Comparison of ENCODE assay signal across 21 cellular contexts in genomic region chr10:95604630-95605029, GRCh38. TPM values are rescaled to one million over a fixed set of nuclear protein-coding genes. Genes with fewer than 3 reads are reported as not detected.
DNase-seq lines count a peak whose midpoint lies in the region; ATAC-seq and TF ChIP-seq lines count a peak whose summit lies in the region.
"Had no signal": no experiment of that assay in that cellular context is flagged by ENCODE, and none has a peak within 500 bp of the region (broad histone marks: within the 10 kb centered on the region; RNA-seq: fewer than 3 reads in every experiment).

No MANE protein-coding gene starts in this region.

- H4K5ac ChIP-seq in H9 (ENCODE audit: insufficient read length, low read depth, low read length) = no peak overlapping the region

- H3K27me3 Mint-ChIP-seq in H9 (ENCODE audit: low read depth) (no peaks in the 10 kb centered on the region), endodermal cell (ENCODE audit: insufficient read depth) (no peaks in the 10 kb centered on the region), T-cell (no peaks in the 10 kb centered on the region)
- H3K27me3 Mint-ChIP-seq: activated naive CD8-positive, alpha-beta T cell treated with anti-CD3 and anti-CD28 coated beads, Interleukin-2, amount 10 ng/mL, durations not matched to agents 7 days and 5 days; CD4-positive, alpha-beta memory T cell had no signal

- H3K23me2 ChIP-seq in H9 (ENCODE audit: insufficient read length, low read depth, low read length, poor library complexity, severe bottlenecking) = no peaks in the 10 kb centered on the region

- no peak overlapping the region for H2AFZ ChIP-seq in H9 (ENCODE audit: low read length)

- peak overlapping the region in 2 of 3 experiments; percentile 61 to 90; a peak in 4 of 7 replicates for H3K27ac Mint-ChIP-seq in H9
- no peak overlapping the region for H3K27ac Mint-ChIP-seq in endodermal cell
- H3K27ac Mint-ChIP-seq in T-cell = peak overlapping the region in 1 of 2 donors; percentile 25
- H3K27ac Mint-ChIP-seq: activated T-helper 2 cell treated with anti-CD3 and anti-CD28 coated beads, Interferon-gamma antibody, Interleukin-2, Interleukin-4, amounts not matched to agents 10 μg/mL and 5 μg/mL and 100 μg/mL, durations not matched to agents 14 hours and 24 hours and 36 hours had no signal

- no peak overlapping the region for H3K4me2 ChIP-seq in H9 (ENCODE audit: insufficient read depth, insufficient read length, low read length)

- CTCF ChIA-PET in T-cell (lab: Charles Lee) = interaction anchor here (0.7 to 2.2 kb wide), 4 partner anchors 159 to 239 kb away, joined by 3 to 11 read pairs (median 6); no protein-coding TSS in a partner anchor
- CTCF ChIA-PET in A673 (lab: Charles Lee) = no interaction called here

- no peak overlapping the region for H2BK5ac ChIP-seq in H9 (ENCODE audit: insufficient read length, low read length)

- no peak for TF ChIP-seq EP300 in stomach (IDR thresholded peaks at IDR 0.05)

- peaks cover 13 to 20% of the 10 kb centered on the region in 2 experiments for H3K4me1 Mint-ChIP-seq in H9
- peaks cover 6% of the 10 kb centered on the region for H3K4me1 Mint-ChIP-seq in endodermal cell
- H3K4me1 Mint-ChIP-seq in T-cell = no peaks in the 10 kb centered on the region
- H3K4me1 Mint-ChIP-seq: activated naive CD8-positive, alpha-beta T cell treated with anti-CD3 and anti-CD28 coated beads, Interleukin-2, amount 10 ng/mL, durations not matched to agents 7 days and 5 days had no signal

- TF ChIP-seq CTCF in H9 (conservative IDR thresholded peaks at IDR 0.05) (peak; percentile 23; the same call in 1 of the 3 replicates), endodermal cell (conservative IDR thresholded peaks at IDR 0.05) (peak; percentile 33), lung (IDR thresholded peaks at IDR 0.05; ENCODE audit: control extremely low read depth, extremely low read depth) (no peak), stomach (IDR thresholded peaks at IDR 0.05) (no peak), A673 (conservative IDR thresholded peaks at IDR 0.05; ENCODE audit: low read depth, low read length) (no peak)

- no peaks in the 10 kb centered on the region for H3K27me3 ChIP-seq in H9 (ENCODE audit: insufficient read depth, low read length)
- H3K27me3 ChIP-seq in endodermal cell (ENCODE audit: control insufficient read depth, insufficient read depth, low read length, poor library complexity, severe bottlenecking) = no peaks in the 10 kb centered on the region
- no peaks in the 10 kb centered on the region for H3K27me3 ChIP-seq in lung (ENCODE audit: control insufficient read depth, insufficient read depth)
- H3K27me3 ChIP-seq in stomach = no peaks in the 10 kb centered on the region
- no peaks in the 10 kb centered on the region for H3K27me3 ChIP-seq in A673 (replicated peaks; ENCODE audit: insufficient read depth, low read depth, low read length, poor library complexity)
- H3K27me3 ChIP-seq: left lung had no signal

- intact Hi-C loops in stomach (cut with DNase I; ENCODE audit: low total_unique reads) (loop anchor here (5.0 kb wide), 2 partner anchors 172 to 232 kb away; no protein-coding TSS in a partner anchor), A673 (cut with micrococcal nuclease; ENCODE audit: unreplicated experiment) (loop anchor here (5.0 to 10.0 kb wide), 2 partner anchors 157 to 470 kb away; no protein-coding TSS in a partner anchor)

- no peaks in the 10 kb centered on the region for H4K20me1 ChIP-seq in H9 (ENCODE audit: control insufficient read depth, insufficient read depth, insufficient read length)

- H3K79me1 ChIP-seq in H9 (ENCODE audit: insufficient read depth, low read depth, low read length, poor library complexity, severe bottlenecking) = no peaks in the 10 kb centered on the region

- BruUV-seq in A673 (replicated peaks; lab: Mats Ljungman, UMichigan) = no TSS peak

- no peak overlapping the region for H2BK12ac ChIP-seq in H9 (ENCODE audit: insufficient read length, low read depth, low read length)

- DNase-seq in H9 (no peak), endodermal cell (peak; percentile 55), lung (ENCODE audit: low spot score) (no peak), stomach (no peak), NAMALWA (ENCODE audit: low spot score) (no peak), T-cell (no peak), EL (no peak), A673 (ENCODE audit: low spot score) (no peak)
- DNase-seq: activated CD4-positive, alpha-beta T cell treated with anti-CD3 and anti-CD28 coated beads for 1 hour; activated naive CD8-positive, alpha-beta T cell treated with anti-CD3 and anti-CD28 coated beads, Interleukin-2, amount 10 ng/mL, durations not matched to agents 7 days and 5 days; CD4-positive, alpha-beta memory T cell; dermis blood vessel endothelial cell; DMS53; KBM-7; left lung; NCI-H187; NCI-H2227 treated with DMSO at 0.1 percent for 48 hours; stimulated activated CD4-positive, alpha-beta T cell treated with anti-CD3 and anti-CD28 coated beads, Interleukin-2, amount 100 ng/mL, for 24 hours; T-helper 9 cell had no signal

- no peak overlapping the region for H3K14ac ChIP-seq in H9 (ENCODE audit: insufficient read depth, low read length)

- H3K36me3 ChIP-seq in endodermal cell (ENCODE audit: control insufficient read depth, insufficient read depth, low read length) (peaks cover 40% of the 10 kb centered on the region), lung (ENCODE audit: control insufficient read depth in 2 of 2, insufficient read depth in 2 of 2, low read length in 2 of 2) (peaks cover 10 to 18% of the 10 kb centered on the region in 2 donors), stomach (peaks cover 19 to 52% (median 48%) of the 10 kb centered on the region in 4 donors), A673 (ENCODE audit: insufficient read depth, low read length, poor library complexity, severe bottlenecking) (peaks cover 13% of the 10 kb centered on the region)

- peaks cover 13 to 49% (median 31%) of the 10 kb centered on the region in 3 experiments; a peak in 6 of 7 replicates for H3K36me3 Mint-ChIP-seq in H9 (ENCODE audit: insufficient read depth in 1 of 3, low read depth in 3 of 3)
- peaks cover 31% of the 10 kb centered on the region for H3K36me3 Mint-ChIP-seq in endodermal cell (ENCODE audit: low read depth)
- peaks cover 25% of the 10 kb centered on the region for H3K36me3 Mint-ChIP-seq in T-cell

- POLR2A ChIA-PET in T-cell (lab: Charles Lee) = interaction anchor here (0.5 to 0.6 kb wide), 3 partner anchors 12 to 282 kb away, joined by 3 to 4 read pairs (median 3); no protein-coding TSS in a partner anchor
- POLR2A ChIA-PET in A673 (lab: Charles Lee; ENCODE audit: low non-redundant PET) = no interaction called here

- H3T11ph ChIP-seq in H9 (ENCODE audit: low read length) = no peak overlapping the region

- H3K9me3 Mint-ChIP-seq in H9 (no peaks in the 10 kb centered on the region), endodermal cell (no peaks in the 10 kb centered on the region), T-cell (no peaks in the 10 kb centered on the region)
- H3K9me3 Mint-ChIP-seq: activated naive CD8-positive, alpha-beta T cell treated with anti-CD3 and anti-CD28 coated beads, Interleukin-2, amount 10 ng/mL, durations not matched to agents 7 days and 5 days; activated T-helper 2 cell treated with anti-CD3 and anti-CD28 coated beads, Interferon-gamma antibody, Interleukin-2, Interleukin-4, amounts not matched to agents 10 μg/mL and 5 μg/mL and 100 μg/mL, durations not matched to agents 14 hours and 24 hours and 36 hours; CD4-positive, alpha-beta memory T cell had no signal

- ATAC-seq in lung (ENCODE audit: insufficient read depth, low FRiP score) (no peak), T-cell (replicated peaks in 1 of 4) (no peak)
- ATAC-seq: left lung had no signal

- no peak overlapping the region for H3K56ac ChIP-seq in H9 (ENCODE audit: insufficient read length, low read depth, low read length)

- H2BK15ac ChIP-seq in H9 (ENCODE audit: low read depth, low read length) = no peak overlapping the region

- H3K4ac ChIP-seq in H9 (ENCODE audit: low read depth, low read length) = no peak overlapping the region

- H3K9me3 ChIP-seq in H9 (ENCODE audit: control insufficient read depth, low read depth, low read length) (no peaks in the 10 kb centered on the region), endodermal cell (ENCODE audit: control insufficient read depth, low read length) (no peaks in the 10 kb centered on the region), lung (ENCODE audit: control insufficient read depth in 2 of 2, insufficient read depth in 1 of 2, low read length in 1 of 2) (no peaks in the 10 kb centered on the region), stomach (no peaks in the 10 kb centered on the region), A673 (ENCODE audit: low read depth, low read length, poor library complexity, severe bottlenecking) (no peaks in the 10 kb centered on the region)
- H3K9me3 ChIP-seq: left lung had no signal

- H3K79me2 ChIP-seq in H9 (ENCODE audit: insufficient read depth, low read length) = no peaks in the 10 kb centered on the region

- H2AK5ac ChIP-seq in H9 (ENCODE audit: insufficient read length, low read length) = no peak overlapping the region

- H3K18ac ChIP-seq in H9 (ENCODE audit: insufficient read length, low read depth, low read length) = no peak overlapping the region

- H2BK20ac ChIP-seq in H9 (ENCODE audit: low read depth, low read length, poor library complexity, severe bottlenecking) = no peak overlapping the region

- no peak overlapping the region for H4K91ac ChIP-seq in H9 (ENCODE audit: insufficient read length, low read depth, low read length)

- H3K23ac ChIP-seq in H9 (ENCODE audit: insufficient read length, low read depth, low read length) = no peak overlapping the region

- peaks cover 2% of the 10 kb centered on the region; the same call in 1 of the 2 replicates for H3K4me1 ChIP-seq in H9 (ENCODE audit: insufficient read depth, low read length)
- no peaks in the 10 kb centered on the region for H3K4me1 ChIP-seq in endodermal cell (ENCODE audit: control insufficient read depth, insufficient read depth, low read length)
- peaks cover 0 to 3% of the 10 kb centered on the region in 2 donors for H3K4me1 ChIP-seq in lung (ENCODE audit: control insufficient read depth in 2 of 2, insufficient read depth in 2 of 2, low read length in 2 of 2)
- peaks cover 0 to 25% (median 5%) of the 10 kb centered on the region in 4 donors for H3K4me1 ChIP-seq in stomach
- H3K4me1 ChIP-seq in A673 (ENCODE audit: insufficient read depth, low read length, poor library complexity, severe bottlenecking) = no peaks in the 10 kb centered on the region
- H3K4me1 ChIP-seq: left lung had no signal

- H4K8ac ChIP-seq in H9 (replicated peaks; ENCODE audit: insufficient read length, low read depth, low read length) = no peak overlapping the region

- H3K4me3 Mint-ChIP-seq in H9 (no peak overlapping the region), endodermal cell (no peak overlapping the region), T-cell (no peak overlapping the region)
- H3K4me3 Mint-ChIP-seq: activated naive CD8-positive, alpha-beta T cell treated with anti-CD3 and anti-CD28 coated beads, Interleukin-2, amount 10 ng/mL, durations not matched to agents 7 days and 5 days; CD4-positive, alpha-beta memory T cell had no signal

- no peak overlapping the region for H2BK120ac ChIP-seq in H9 (ENCODE audit: low read depth, low read length, poor library complexity, severe bottlenecking)

- H3K27ac ChIP-seq in H9 (ENCODE audit: insufficient read length, low read depth, low read length) (no peak overlapping the region), endodermal cell (ENCODE audit: low read depth, low read length) (peak overlapping the region; percentile 1), lung (ENCODE audit: low read depth in 1 of 2, low read length in 1 of 2) (peak overlapping the region; percentile 11 to 27), stomach (peak overlapping the region in 4 of 5 donors; percentile 69 to 88 (median 73)), A673 (ENCODE audit: low read depth, low read length, poor library complexity, severe bottlenecking) (no peak overlapping the region)
- H3K27ac ChIP-seq: epithelial cell of prostate, left lung had no signal

- H3K4me3 ChIP-seq in endodermal cell (ENCODE audit: low read length) (no peak overlapping the region), lung (no peak overlapping the region), stomach (no peak overlapping the region), A673 (ENCODE audit: low read depth, low read length, poor library complexity, severe bottlenecking) (no peak overlapping the region)
- H3K4me3 ChIP-seq: left lung had no signal

- H3K9ac ChIP-seq in H9 (ENCODE audit: extremely low read depth, insufficient read length, low read length) (no peak overlapping the region), endodermal cell (ENCODE audit: extremely low read depth, low read length, poor library complexity, severe bottlenecking) (no peak overlapping the region)

- no peak for TF ChIP-seq POLR2A in stomach (IDR thresholded peaks at IDR 0.05)

RNA-seq across cellular contexts. Expression of gene SORBS1, which starts 43.5 kb away (rescaled TPM):
- total RNA-seq in H9 (2021) (21.5 and 24.3 TPM in 2 replicates), endodermal cell (10 to 100 TPM; 16.7 to 17.9 TPM), lung (10 to 100 TPM; 68.5 to 68.9 TPM), stomach (100 to 1,000 TPM in 4 of 5 donors, 10 to 100 TPM in 1; 44.9 to 713 (median 440) TPM), T-cell (1 to 10 TPM in 4 of 5 donors, under 1 TPM in 1; 0.98 to 2.4 (median 1.8) TPM), A673 (2021) (0.52 and 0.56 TPM in 2 replicates)
- 13.6 TPM for polyA plus RNA-seq in endodermal cell (2013, experiment 1 of 2)
- polyA plus RNA-seq in endodermal cell (2013, experiment 2 of 2) = 13.4 TPM
- polyA plus RNA-seq in lung (10 to 100 TPM; 13.1 to 19.4 TPM), stomach (10 to 100 TPM; 34.4 to 94.8 (median 42.0) TPM)

RNA-seq across cellular contexts. Expression of gene ALDH18A1, which starts 51.9 kb away (rescaled TPM):
- total RNA-seq in H9 (2021) = 114 and 121 TPM in 2 replicates
- 100 to 1,000 TPM in 1 of 2 donors, 10 to 100 TPM in 1; 81.0 to 130 TPM for total RNA-seq in endodermal cell
- polyA plus RNA-seq in endodermal cell (2013, experiment 1 of 2) = 71.0 TPM
- 66.7 TPM for polyA plus RNA-seq in endodermal cell (2013, experiment 2 of 2)
- total RNA-seq in lung = 10 to 100 TPM; 39.3 to 44.5 TPM
- 10 to 100 TPM; 12.6 to 21.1 TPM for polyA plus RNA-seq in lung
- 10 to 100 TPM; 26.8 to 87.6 (median 33.9) TPM for total RNA-seq in stomach
- polyA plus RNA-seq in stomach = 10 to 100 TPM; 11.3 to 19.2 (median 16.6) TPM
- 10 to 100 TPM; 24.7 to 32.7 (median 28.4) TPM for total RNA-seq in T-cell
- total RNA-seq in A673 (2021) = 85.2 and 88.0 TPM in 2 replicates

Comparison
In these comparisons a context has a peak if more than half of its experiments do, and no peak if none do; other contexts are left out.
1. H3K27ac ChIP-seq: peak in endodermal cell (single experiment), lung (2 of 2) and stomach (4 of 5); none in H9 (single experiment) and A673 (single experiment).
2. CTCF ChIP-seq: peak in H9 (single experiment) and endodermal cell (single experiment); none in lung (single experiment), stomach (0 of 7) and A673 (single experiment).